ENCODE assay signal across 19 cellular contexts in the genomic region with DNA sequence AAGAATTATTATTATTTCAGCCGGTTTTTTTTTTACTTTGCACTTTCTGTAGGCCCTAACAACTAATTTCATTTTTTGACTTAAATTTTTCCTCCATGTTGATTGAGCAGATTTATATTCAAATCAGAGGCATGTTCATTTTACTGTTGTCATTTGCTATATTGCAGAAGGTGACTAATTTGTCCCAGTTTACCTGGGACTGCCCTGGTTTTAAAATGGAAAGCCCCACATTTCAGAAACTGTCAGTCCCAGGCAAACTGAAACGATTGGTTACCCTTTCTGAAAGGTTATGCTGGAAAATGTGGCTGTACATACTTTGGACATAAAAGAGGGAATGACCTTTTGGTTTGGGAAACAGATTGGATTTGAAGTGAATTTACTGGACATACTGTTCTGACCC.
DNase-seq lines count a peak whose midpoint lies in the region; ATAC-seq and TF ChIP-seq lines count a peak whose summit lies in the region.
"Had no signal": no experiment of that assay in that cellular context is flagged by ENCODE, and none has a peak within 500 bp of the region (broad histone marks: within the 10 kb centered on the region; RNA-seq: fewer than 3 reads in every experiment).

No MANE protein-coding gene starts in this region.

- DNase-seq in activated CD8-positive, alpha-beta T cell treated with anti-CD3 and anti-CD28 coated beads for 36 hours: peak; percentile 2
- DNase-seq in activated CD8-positive, alpha-beta T cell treated with anti-CD3 and anti-CD28 coated beads, Interleukin-2, amount 10 ng/mL, durations not matched to agents 7 days and 5 days: no peak
- DNase-seq in activated CD4-positive, CD25-positive, alpha-beta regulatory T cell treated with anti-CD3 and anti-CD28 coated beads, Interleukin-2, amount 50 U/mL, for 72 hours: no peak
- DNase-seq in Ammon's horn (ENCODE audit: low spot score): no peak
- DNase-seq in mucosa of gallbladder (ENCODE audit: low spot score): no peak
- DNase-seq: body of pancreas; DMS 273 treated with DMSO at 0.1 percent for 48 hours; GOT3; head of caudate nucleus; left lung; NCI-H146; NCI-H226; NK-92 treated with Interleukin-12 subunit alpha and Interleukin-12 subunit beta, amount 100 ng/mL, for 24 hours had no signal

- H3K4me1 Mint-ChIP-seq in activated CD8-positive, alpha-beta T cell treated with anti-CD3 and anti-CD28 coated beads for 36 hours (ENCODE audit: low read depth): peaks cover 2% of the 10 kb centered on the region
- no peaks in the 10 kb centered on the region for H3K4me1 Mint-ChIP-seq in activated CD8-positive, alpha-beta T cell treated with anti-CD3 and anti-CD28 coated beads, Interleukin-2, amount 10 ng/mL, durations not matched to agents 7 days and 5 days (ENCODE audit: low read depth)
- H3K4me1 Mint-ChIP-seq: CD14-positive monocyte; stimulated activated memory B cell treated with anti-CD40 and anti-IgM and Interleukin-4, amounts not matched to agents 10 μg/mL and 1 μg/mL and 100 μg/mL, for 72 hours had no signal

- no peak for TF ChIP-seq CTCF in activated CD8-positive, alpha-beta T cell treated with anti-CD3 and anti-CD28 coated beads for 36 hours (IDR thresholded peaks at IDR 0.05)

- intact Hi-C loops in activated CD8-positive, alpha-beta T cell treated with anti-CD3 and anti-CD28 coated beads for 36 hours (cut with micrococcal nuclease): no loop called here

- peaks cover 10% of the 10 kb centered on the region for H3K9me3 Mint-ChIP-seq in activated CD8-positive, alpha-beta T cell treated with anti-CD3 and anti-CD28 coated beads for 36 hours
- H3K9me3 Mint-ChIP-seq in activated CD8-positive, alpha-beta T cell treated with anti-CD3 and anti-CD28 coated beads, Interleukin-2, amount 10 ng/mL, durations not matched to agents 7 days and 5 days (ENCODE audit: insufficient read depth): peaks cover 4% of the 10 kb centered on the region

- POLR2A ChIA-PET in activated CD8-positive, alpha-beta T cell treated with anti-CD3 and anti-CD28 coated beads for 36 hours (lab: Charles Lee): no interaction called here
- POLR2A ChIA-PET in activated CD8-positive, alpha-beta T cell treated with anti-CD3 and anti-CD28 coated beads, Interleukin-2, amount 10 ng/mL, durations not matched to agents 7 days and 5 days (lab: Charles Lee): no interaction called here

- no peaks in the 10 kb centered on the region for H3K36me3 Mint-ChIP-seq in activated CD8-positive, alpha-beta T cell treated with anti-CD3 and anti-CD28 coated beads for 36 hours (ENCODE audit: low read depth)
- H3K36me3 Mint-ChIP-seq in activated CD8-positive, alpha-beta T cell treated with anti-CD3 and anti-CD28 coated beads, Interleukin-2, amount 10 ng/mL, durations not matched to agents 7 days and 5 days (ENCODE audit: low read depth): no peaks in the 10 kb centered on the region
- H3K36me3 Mint-ChIP-seq: activated naive CD4-positive, alpha-beta T cell treated with anti-CD3 and anti-CD28 coated beads, Interleukin-2, amount 50 U/mL, for 72 hours; CD14-positive monocyte; stimulated activated memory B cell treated with anti-CD40 and anti-IgM and Interleukin-4, amounts not matched to agents 10 μg/mL and 1 μg/mL and 100 μg/mL, for 72 hours had no signal

- no peak overlapping the region for H3K4me3 Mint-ChIP-seq in activated CD8-positive, alpha-beta T cell treated with anti-CD3 and anti-CD28 coated beads for 36 hours
- no peak overlapping the region for H3K4me3 Mint-ChIP-seq in activated CD8-positive, alpha-beta T cell treated with anti-CD3 and anti-CD28 coated beads, Interleukin-2, amount 10 ng/mL, durations not matched to agents 7 days and 5 days
- H3K4me3 Mint-ChIP-seq: CD14-positive monocyte; stimulated activated memory B cell treated with anti-CD40 and anti-IgM and Interleukin-4, amounts not matched to agents 10 μg/mL and 1 μg/mL and 100 μg/mL, for 72 hours had no signal

- no peaks in the 10 kb centered on the region for H3K27me3 Mint-ChIP-seq in activated CD8-positive, alpha-beta T cell treated with anti-CD3 and anti-CD28 coated beads for 36 hours
- no peaks in the 10 kb centered on the region for H3K27me3 Mint-ChIP-seq in activated CD8-positive, alpha-beta T cell treated with anti-CD3 and anti-CD28 coated beads, Interleukin-2, amount 10 ng/mL, durations not matched to agents 7 days and 5 days (ENCODE audit: low read depth)
- H3K27me3 Mint-ChIP-seq: stimulated activated memory B cell treated with anti-CD40 and anti-IgM and Interleukin-4, amounts not matched to agents 10 μg/mL and 1 μg/mL and 100 μg/mL, for 72 hours had no signal

- no peak for ATAC-seq in activated CD8-positive, alpha-beta T cell treated with anti-CD3 and anti-CD28 coated beads for 36 hours
- no peak for ATAC-seq in activated CD8-positive, alpha-beta T cell treated with anti-CD3 and anti-CD28 coated beads, Interleukin-2, amount 10 ng/mL, durations not matched to agents 7 days and 5 days
- ATAC-seq in HG02588 (IDR thresholded peaks at IDR 0.05; ENCODE audit: unreplicated experiment): peak; percentile 59
- ATAC-seq in HG03378 (IDR thresholded peaks at IDR 0.05; ENCODE audit: unreplicated experiment): peak; percentile 69
- no peak for ATAC-seq in GM19035 (IDR thresholded peaks at IDR 0.05; ENCODE audit: unreplicated experiment)
- ATAC-seq: body of pancreas; left lung; stimulated activated memory B cell treated with anti-CD40 and anti-IgM and Interleukin-4, amounts not matched to agents 10 μg/mL and 1 μg/mL and 100 μg/mL, for 72 hours had no signal

- CTCF ChIA-PET in activated CD8-positive, alpha-beta T cell treated with anti-CD3 and anti-CD28 coated beads for 36 hours (lab: Charles Lee): interaction anchor here (0.6 kb wide), 2 partner anchors 14 to 1619 kb away, joined by 3 read pairs; no protein-coding TSS in a partner anchor
- CTCF ChIA-PET in activated CD8-positive, alpha-beta T cell treated with anti-CD3 and anti-CD28 coated beads, Interleukin-2, amount 10 ng/mL, durations not matched to agents 7 days and 5 days (lab: Charles Lee): no interaction called here

- H3K27ac Mint-ChIP-seq in activated CD8-positive, alpha-beta T cell treated with anti-CD3 and anti-CD28 coated beads for 36 hours: no peak overlapping the region
- no peak overlapping the region for H3K27ac Mint-ChIP-seq in activated CD8-positive, alpha-beta T cell treated with anti-CD3 and anti-CD28 coated beads, Interleukin-2, amount 10 ng/mL, durations not matched to agents 7 days and 5 days
- H3K27ac Mint-ChIP-seq: CD14-positive monocyte; stimulated activated memory B cell treated with anti-CD40 and anti-IgM and Interleukin-4, amounts not matched to agents 10 μg/mL and 1 μg/mL and 100 μg/mL, for 72 hours had no signal

Comparison
In these comparisons a context has a peak if more than half of its experiments do, and no peak if none do; other contexts are left out.
1. ATAC-seq: peak in HG02588 (single experiment) and HG03378 (single experiment); none in activated CD8-positive, alpha-beta T cell treated with anti-CD3 and anti-CD28 coated beads for 36 hours (single experiment), activated CD8-positive, alpha-beta T cell treated with anti-CD3 and anti-CD28 coated beads, Interleukin-2, amount 10 ng/mL, durations not matched to agents 7 days and 5 days (single experiment) and GM19035 (single experiment).